21 cellular contexts compared by ENCODE assay signal in genomic region chr1:3167255-3167654, GRCh38.
A peak's percentile ranks its signal among the peaks of the same experiment; 100 is the strongest.
DNase-seq lines count a peak whose midpoint lies in the region; ATAC-seq and TF ChIP-seq lines count a peak whose summit lies in the region.
"Had no signal": no experiment of that assay in that cellular context is flagged by ENCODE, and none has a peak within 500 bp of the region (broad histone marks: within the 10 kb centered on the region; RNA-seq: fewer than 3 reads in every experiment).

No MANE protein-coding gene starts in this region.

- no peaks in the 10 kb centered on the region for H3K9me3 ChIP-seq in right cardiac atrium (ENCODE audit: control insufficient read depth, low read length)
- no peaks in the 10 kb centered on the region for H3K9me3 ChIP-seq in neural progenitor cell (ENCODE audit: low read depth)
- H3K9me3 ChIP-seq: A549; BE2C; BLaER1 treated with 17β-estradiol and CSF1 and Interleukin-3, amounts not matched to agents 10 nM and 100 nM had no signal

- H3K4me3 Mint-ChIP-seq in neural progenitor cell = no peak overlapping the region
- no peak overlapping the region for H3K4me3 Mint-ChIP-seq in progenitor cell of endocrine pancreas (ENCODE audit: low read depth)
- H3K4me3 Mint-ChIP-seq: CD14-positive monocyte; CD4-positive, alpha-beta T cell; CD8-positive, alpha-beta memory T cell had no signal

- H3K27ac ChIP-seq in right cardiac atrium (ENCODE audit: low read length) (no peak overlapping the region), neural progenitor cell (no peak overlapping the region)
- H3K27ac ChIP-seq: A549; BLaER1 treated with 17β-estradiol and CSF1 and Interleukin-3, amounts not matched to agents 10 nM and 100 nM had no signal

- H3K27me3 ChIP-seq in right cardiac atrium (ENCODE audit: control insufficient read depth, insufficient read depth) (no peaks in the 10 kb centered on the region), neural progenitor cell (no peaks in the 10 kb centered on the region)
- H3K27me3 ChIP-seq: BE2C had no signal

- no peaks in the 10 kb centered on the region for H3K36me3 Mint-ChIP-seq in neural progenitor cell
- H3K36me3 Mint-ChIP-seq in progenitor cell of endocrine pancreas (ENCODE audit: insufficient read depth) = peaks cover 4% of the 10 kb centered on the region
- H3K36me3 Mint-ChIP-seq: CD14-positive monocyte; CD8-positive, alpha-beta memory T cell had no signal

- peaks cover under 1% of the 10 kb centered on the region for H3K27me3 Mint-ChIP-seq in neural progenitor cell (ENCODE audit: insufficient read depth, low read depth)
- H3K27me3 Mint-ChIP-seq in progenitor cell of endocrine pancreas = peaks cover 3% of the 10 kb centered on the region

- DNase-seq in right cardiac atrium (peak in 2 of 3 donors; percentile 40 to 52), Right ventricle myocardium inferior (ENCODE audit: missing footprints) (no peak), neural progenitor cell (ENCODE audit: low spot score) (peak; percentile 36), progenitor cell of endocrine pancreas (ENCODE audit: low spot score, unreplicated experiment) (no peak), NCI-H510A treated with DMSO at 0.1 percent for 48 hours (lab: John Stamatoyannopoulos, UW) (no peak), NCI-H1694 (lab: John Stamatoyannopoulos, UW) (no peak)
- DNase-seq: 8988T; ACHN; AML-193; BE2C; CD4-positive, alpha-beta T cell; CD8-positive, alpha-beta memory T cell; DMS53; DMS79 treated with DMSO at 0.1 percent for 48 hours; GF-D8; GOT3; HCEC 1CT had no signal

- H3K4me3 ChIP-seq in right cardiac atrium (ENCODE audit: low read length) = no peak overlapping the region
- no peak overlapping the region for H3K4me3 ChIP-seq in neural progenitor cell
- H3K4me3 ChIP-seq: A549; BLaER1 treated with 17β-estradiol and CSF1 and Interleukin-3, amounts not matched to agents 10 nM and 100 nM had no signal

- 79% methylated on average over 14 of the region's 14 CpGs for WGBS in right cardiac atrium

- ATAC-seq in right cardiac atrium (no peak), Right ventricle myocardium inferior (no peak), GM18870 (IDR thresholded peaks at IDR 0.05; ENCODE audit: unreplicated experiment) (no peak)

- TF ChIP-seq CTCF in neural progenitor cell (IDR thresholded peaks at IDR 0.05) (no peak), progenitor cell of endocrine pancreas (IDR thresholded peaks at IDR 0.05; ENCODE audit: unreplicated experiment) (no peak)

- H3K4me1 ChIP-seq in right cardiac atrium (ENCODE audit: control insufficient read depth, insufficient read depth, low read length) (peaks cover 3% of the 10 kb centered on the region), neural progenitor cell (peaks cover 35% of the 10 kb centered on the region)
- H3K4me1 ChIP-seq: A549, BE2C had no signal

- H3K27ac Mint-ChIP-seq in neural progenitor cell (peak overlapping the region; percentile 30), progenitor cell of endocrine pancreas (peak overlapping the region; percentile 78)
- H3K27ac Mint-ChIP-seq: CD14-positive monocyte; CD4-positive, alpha-beta T cell; CD8-positive, alpha-beta memory T cell had no signal

- H4K20me1 ChIP-seq in neural progenitor cell (ENCODE audit: low read depth) = no peaks in the 10 kb centered on the region

- no peaks in the 10 kb centered on the region for H3K36me3 ChIP-seq in neural progenitor cell
- H3K36me3 ChIP-seq: BE2C; BLaER1 treated with 17β-estradiol and CSF1 and Interleukin-3, amounts not matched to agents 10 nM and 100 nM had no signal

- H3K9me3 Mint-ChIP-seq in neural progenitor cell (no peaks in the 10 kb centered on the region), progenitor cell of endocrine pancreas (ENCODE audit: low read depth) (no peaks in the 10 kb centered on the region)
- H3K9me3 Mint-ChIP-seq: CD4-positive, alpha-beta T cell; CD8-positive, alpha-beta memory T cell had no signal

- intact Hi-C loops in right cardiac atrium (cut with DNase I) (no loop called here), Right ventricle myocardium inferior (cut with DNase I) (no loop called here)

- no peak overlapping the region for H3K4me2 ChIP-seq in neural progenitor cell
- H3K4me2 ChIP-seq: A549; BLaER1 treated with 17β-estradiol and CSF1 and Interleukin-3, amounts not matched to agents 10 nM and 100 nM had no signal

- no peak overlapping the region for H3K9ac ChIP-seq in neural progenitor cell
- H3K9ac ChIP-seq: BLaER1 treated with 17β-estradiol and CSF1 and Interleukin-3, amounts not matched to agents 10 nM and 100 nM had no signal

- H3F3A ChIP-seq in neural progenitor cell (ENCODE audit: low read depth) = no peaks in the 10 kb centered on the region

- peaks cover 44% of the 10 kb centered on the region for H3K4me1 Mint-ChIP-seq in neural progenitor cell
- H3K4me1 Mint-ChIP-seq in progenitor cell of endocrine pancreas (ENCODE audit: low read depth) = peaks cover 16% of the 10 kb centered on the region

- no peak overlapping the region for H2AFZ ChIP-seq in neural progenitor cell (replicated peaks)

- H3K79me2 ChIP-seq in neural progenitor cell (ENCODE audit: low read depth) = no peaks in the 10 kb centered on the region

Comparison
In these comparisons a context has a peak if more than half of its experiments do, and no peak if none do; other contexts are left out.
1. DNase-seq: peak in right cardiac atrium (2 of 3) and neural progenitor cell (single experiment); none in Right ventricle myocardium inferior (single experiment), progenitor cell of endocrine pancreas (single experiment), NCI-H510A treated with DMSO at 0.1 percent for 48 hours (single experiment) and NCI-H1694 (single experiment).